ENCODE assay signal across 1 cellular context in genomic region chr13:42078113-42078769, GRCh38.
TF ChIP-seq lines count a peak whose summit lies in the region.

No MANE protein-coding gene starts in this region.

TF ChIP-seq in HCT116, 20 proteins besides CTCF, POLR2A, EP300 and RAD21 (continued from another document):
- TF ChIP-seq YY1 (IDR thresholded peaks at IDR 0.05; ENCODE audit: extremely low read depth, insufficient replicate concordance, low read depth, low read length) (no peak), SRF (IDR thresholded peaks at IDR 0.05; ENCODE audit: low read depth) (no peak), EGR1 (IDR thresholded peaks at IDR 0.05; ENCODE audit: low read depth) (no peak), ZFX (IDR thresholded peaks at IDR 0.05) (no peak), JUND (IDR thresholded peaks at IDR 0.05) (no peak), POLR2AphosphoS5 (IDR thresholded peaks at IDR 0.05; ENCODE audit: low read depth, low read length) (no peak), EZH2phosphoT487 (IDR thresholded peaks at IDR 0.05; ENCODE audit: borderline replicate concordance) (no peak), ELF1 (IDR thresholded peaks at IDR 0.05; ENCODE audit: borderline replicate concordance, low read depth) (no peak), TCF7L2 (IDR thresholded peaks at IDR 0.05; ENCODE audit: borderline replicate concordance, extremely low read depth, insufficient read depth, insufficient read length) (no peak), SP1 (IDR thresholded peaks at IDR 0.05; ENCODE audit: low read depth) (no peak), FOSL1 (IDR thresholded peaks at IDR 0.05; ENCODE audit: low read depth) (no peak), CBX3 (IDR thresholded peaks at IDR 0.05; ENCODE audit: low read depth) (no peak), ZNF274 (IDR thresholded peaks at IDR 0.05; ENCODE audit: low read depth, low read length) (no peak)
- TF ChIP-seq, protein P1, sequence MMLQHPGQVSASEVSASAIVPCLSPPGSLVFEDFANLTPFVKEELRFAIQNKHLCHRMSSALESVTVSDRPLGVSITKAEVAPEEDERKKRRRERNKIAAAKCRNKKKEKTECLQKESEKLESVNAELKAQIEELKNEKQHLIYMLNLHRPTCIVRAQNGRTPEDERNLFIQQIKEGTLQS (IDR thresholded peaks at IDR 0.05) = no peak
- TF ChIP-seq, protein P2, sequence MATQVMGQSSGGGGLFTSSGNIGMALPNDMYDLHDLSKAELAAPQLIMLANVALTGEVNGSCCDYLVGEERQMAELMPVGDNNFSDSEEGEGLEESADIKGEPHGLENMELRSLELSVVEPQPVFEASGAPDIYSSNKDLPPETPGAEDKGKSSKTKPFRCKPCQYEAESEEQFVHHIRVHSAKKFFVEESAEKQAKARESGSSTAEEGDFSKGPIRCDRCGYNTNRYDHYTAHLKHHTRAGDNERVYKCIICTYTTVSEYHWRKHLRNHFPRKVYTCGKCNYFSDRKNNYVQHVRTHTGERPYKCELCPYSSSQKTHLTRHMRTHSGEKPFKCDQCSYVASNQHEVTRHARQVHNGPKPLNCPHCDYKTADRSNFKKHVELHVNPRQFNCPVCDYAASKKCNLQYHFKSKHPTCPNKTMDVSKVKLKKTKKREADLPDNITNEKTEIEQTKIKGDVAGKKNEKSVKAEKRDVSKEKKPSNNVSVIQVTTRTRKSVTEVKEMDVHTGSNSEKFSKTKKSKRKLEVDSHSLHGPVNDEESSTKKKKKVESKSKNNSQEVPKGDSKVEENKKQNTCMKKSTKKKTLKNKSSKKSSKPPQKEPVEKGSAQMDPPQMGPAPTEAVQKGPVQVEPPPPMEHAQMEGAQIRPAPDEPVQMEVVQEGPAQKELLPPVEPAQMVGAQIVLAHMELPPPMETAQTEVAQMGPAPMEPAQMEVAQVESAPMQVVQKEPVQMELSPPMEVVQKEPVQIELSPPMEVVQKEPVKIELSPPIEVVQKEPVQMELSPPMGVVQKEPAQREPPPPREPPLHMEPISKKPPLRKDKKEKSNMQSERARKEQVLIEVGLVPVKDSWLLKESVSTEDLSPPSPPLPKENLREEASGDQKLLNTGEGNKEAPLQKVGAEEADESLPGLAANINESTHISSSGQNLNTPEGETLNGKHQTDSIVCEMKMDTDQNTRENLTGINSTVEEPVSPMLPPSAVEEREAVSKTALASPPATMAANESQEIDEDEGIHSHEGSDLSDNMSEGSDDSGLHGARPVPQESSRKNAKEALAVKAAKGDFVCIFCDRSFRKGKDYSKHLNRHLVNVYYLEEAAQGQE (IDR thresholded peaks at IDR 0.05; ENCODE audit: low read depth) = no peak
